In genomic region chr6:43378631-43379030, GRCh38 we compare ENCODE assay signal across 1 cellular context.
TF ChIP-seq lines count a peak whose summit lies in the region.

No MANE protein-coding gene starts in this region.

TF ChIP-seq in IMR-90, 13 proteins besides CTCF, POLR2A, EP300 and RAD21:
- TF ChIP-seq NFE2L2 (IDR thresholded peaks at IDR 0.05; ENCODE audit: low read depth, low read length) (no peak), USF2 (IDR thresholded peaks at IDR 0.05; ENCODE audit: low read depth, low read length) (no peak), CHD1 (IDR thresholded peaks at IDR 0.05; ENCODE audit: low read depth, low read length) (no peak)
